40 cellular contexts compared by ENCODE assay signal in the genomic region with DNA sequence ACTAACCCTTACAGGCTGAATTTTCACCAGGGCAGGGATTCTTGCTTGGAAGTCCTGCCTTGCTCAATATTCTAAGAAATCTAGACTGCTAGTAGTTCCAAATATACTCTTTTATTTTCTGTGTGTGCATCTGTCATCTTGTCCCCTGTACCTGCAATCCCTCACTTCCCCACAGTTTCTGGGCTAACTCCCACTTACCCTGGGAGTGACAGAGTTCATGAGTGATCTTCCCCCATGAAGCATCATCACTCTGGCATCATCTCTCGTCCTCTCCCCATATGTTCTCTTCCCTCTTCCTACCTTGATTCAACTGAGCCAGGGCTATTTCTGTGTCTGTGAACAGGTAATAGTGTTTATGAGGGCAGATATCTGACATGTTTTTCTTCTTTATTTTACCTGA. TPM values are rescaled to one million over a fixed set of nuclear protein-coding genes. Genes with fewer than 3 reads are reported as not detected.
"Had no signal": no experiment of that assay in that cellular context is flagged by ENCODE, and none has a peak within 500 bp of the region (broad histone marks: within the 10 kb centered on the region; RNA-seq: fewer than 3 reads in every experiment).

No MANE protein-coding gene starts in this region.

- H3K36me3 ChIP-seq: adrenal gland, brain microvascular endothelial cell, breast epithelium, cardiac muscle cell had no signal

- H3K4me3 ChIP-seq: adrenal gland, ascending aorta, body of pancreas, breast epithelium, cardiac muscle cell had no signal

- H3K4me1 Mint-ChIP-seq: activated naive CD4-positive, alpha-beta T cell treated with anti-CD3 and anti-CD28 coated beads, Interleukin-2, amount 10 ng/mL, durations not matched to agents 7 days and 5 days; activated naive CD4-positive, alpha-beta T cell treated with anti-CD3 and anti-CD28 coated beads, Interleukin-2, amount 50 U/mL, for 24 hours; activated naive CD8-positive, alpha-beta T cell treated with anti-CD3 and anti-CD28 coated beads for 36 hours; activated naive CD8-positive, alpha-beta T cell treated with anti-CD3 and anti-CD28 coated beads, Interleukin-2, amount 10 ng/mL, durations not matched to agents 7 days and 5 days; activated naive CD8-positive, alpha-beta T cell treated with anti-CD3 and anti-CD28 coated beads, Interleukin-2, amount 50 U/mL, for 24 hours; activated T-helper 17 cell treated with anti-CD3 and anti-CD28 coated beads, Interleukin-2, amount 50 U/mL, for 72 hours; brain; central memory CD8-positive, alpha-beta T cell had no signal

- FAIRE-seq: astrocyte, bronchial epithelial cell had no signal

- H3K27ac Mint-ChIP-seq: activated naive CD4-positive, alpha-beta T cell treated with anti-CD3 and anti-CD28 coated beads for 36 hours; activated naive CD4-positive, alpha-beta T cell treated with anti-CD3 and anti-CD28 coated beads, Interleukin-2, amount 10 ng/mL, durations not matched to agents 7 days and 5 days; activated naive CD4-positive, alpha-beta T cell treated with anti-CD3 and anti-CD28 coated beads, Interleukin-2, amount 50 U/mL, for 24 hours; activated naive CD4-positive, alpha-beta T cell treated with anti-CD3 and anti-CD28 coated beads, Interleukin-2, amount 50 U/mL, for 72 hours; activated naive CD8-positive, alpha-beta T cell; activated naive CD8-positive, alpha-beta T cell treated with anti-CD3 and anti-CD28 coated beads for 36 hours; activated naive CD8-positive, alpha-beta T cell treated with anti-CD3 and anti-CD28 coated beads, Interleukin-2, amount 10 ng/mL, durations not matched to agents 7 days and 5 days; activated naive CD8-positive, alpha-beta T cell treated with anti-CD3 and anti-CD28 coated beads, Interleukin-2, amount 50 U/mL, for 24 hours; activated T-cell treated with anti-CD3 and anti-CD28 coated beads, Interleukin-2, amount 50 U/mL, for 24 hours; activated T-cell treated with anti-CD3 and anti-CD28 coated beads, Interleukin-2, amount 50 U/mL, for 72 hours; activated T-helper 1 cell treated with anti-CD3 and anti-CD28 coated beads, Interleukin-12 subunit alpha, Interleukin-12 subunit beta, Interleukin-2, Interleukin-4 antibody, amounts not matched to agents 30 ng/mL and 10 ng/mL and 1 ng/mL, durations not matched to agents 14 hours and 24 hours and 36 hours; activated T-helper 17 cell treated with anti-CD3 and anti-CD28 coated beads, Interleukin-2, amount 50 U/mL, for 72 hours; activated T-helper 2 cell treated with anti-CD3 and anti-CD28 coated beads, Interferon-gamma antibody, Interleukin-2, Interleukin-4, amounts not matched to agents 10 μg/mL and 5 μg/mL and 100 μg/mL, durations not matched to agents 14 hours and 24 hours and 36 hours; brain had no signal

- H3K9me3 ChIP-seq: adrenal gland, body of pancreas, breast epithelium had no signal

- DNase-seq: activated effector memory CD4-positive, alpha-beta T cell treated with anti-CD3 and anti-CD28 coated beads, Interleukin-2, amount 50 U/mL, for 16 hours; activated effector memory CD4-positive, alpha-beta T cell treated with Interleukin-2 at 50 U/mL for 16 hours; activated gamma-delta T cell; activated gamma-delta T cell treated with Interleukin-2 at 50 U/mL for 16 hours; activated naive CD4-positive, alpha-beta T cell; activated naive CD4-positive, alpha-beta T cell treated with anti-CD3 and anti-CD28 coated beads for 36 hours; activated naive CD4-positive, alpha-beta T cell treated with anti-CD3 and anti-CD28 coated beads, Interleukin-2, amount 10 ng/mL, durations not matched to agents 7 days and 5 days; activated naive CD4-positive, alpha-beta T cell treated with anti-CD3 and anti-CD28 coated beads, Interleukin-2, amount 50 U/mL, for 16 hours; activated naive CD4-positive, alpha-beta T cell treated with Interleukin-2 at 50 U/mL for 16 hours; activated naive CD8-positive, alpha-beta T cell treated with anti-CD3 and anti-CD28 coated beads for 36 hours; activated naive CD8-positive, alpha-beta T cell treated with anti-CD3 and anti-CD28 coated beads, Interleukin-2, amount 10 ng/mL, durations not matched to agents 7 days and 5 days; activated naive CD8-positive, alpha-beta T cell treated with anti-CD3 and anti-CD28 coated beads, Interleukin-2, amount 50 U/mL, for 24 hours; activated T-cell treated with anti-CD3 and anti-CD28 coated beads, Interleukin-2, amount 50 U/mL, for 1 hour; activated T-cell treated with anti-CD3 and anti-CD28 coated beads, Interleukin-2, amount 50 U/mL, for 24 hours; activated T-cell treated with anti-CD3 and anti-CD28 coated beads, Interleukin-2, amount 50 U/mL, for 4 hours; activated T-cell treated with anti-CD3 and anti-CD28 coated beads, Interleukin-2, amount 50 U/mL, for 48 hours; activated T-cell treated with anti-CD3 and anti-CD28 coated beads, Interleukin-2, amount 50 U/mL, for 72 hours; adrenal gland; amniotic stem cell; amygdala; anterior cingulate cortex; aorta; body of pancreas; brain microvascular endothelial cell; caudate nucleus; central memory CD4-positive, alpha-beta T cell; cerebellar nuclear complex had no signal

- H3K27ac ChIP-seq: adrenal gland, ascending aorta, body of pancreas, brain microvascular endothelial cell, breast epithelium, cardiac muscle cell had no signal

- H3K4me3 Mint-ChIP-seq: activated naive CD4-positive, alpha-beta T cell treated with anti-CD3 and anti-CD28 coated beads for 36 hours; activated naive CD4-positive, alpha-beta T cell treated with anti-CD3 and anti-CD28 coated beads, Interleukin-2, amount 10 ng/mL, durations not matched to agents 7 days and 5 days; activated naive CD4-positive, alpha-beta T cell treated with anti-CD3 and anti-CD28 coated beads, Interleukin-2, amount 50 U/mL, for 24 hours; activated naive CD8-positive, alpha-beta T cell; activated naive CD8-positive, alpha-beta T cell treated with anti-CD3 and anti-CD28 coated beads for 36 hours; activated naive CD8-positive, alpha-beta T cell treated with anti-CD3 and anti-CD28 coated beads, Interleukin-2, amount 10 ng/mL, durations not matched to agents 7 days and 5 days; activated naive CD8-positive, alpha-beta T cell treated with anti-CD3 and anti-CD28 coated beads, Interleukin-2, amount 50 U/mL, for 24 hours; activated T-cell treated with anti-CD3 and anti-CD28 coated beads, Interleukin-2, amount 50 U/mL, for 24 hours; activated T-cell treated with anti-CD3 and anti-CD28 coated beads, Interleukin-2, amount 50 U/mL, for 4 hours; activated T-cell treated with anti-CD3 and anti-CD28 coated beads, Interleukin-2, amount 50 U/mL, for 72 hours; activated T-helper 1 cell treated with anti-CD3 and anti-CD28 coated beads, Interleukin-12 subunit alpha, Interleukin-12 subunit beta, Interleukin-2, Interleukin-4 antibody, amounts not matched to agents 30 ng/mL and 10 ng/mL and 1 ng/mL, durations not matched to agents 14 hours and 24 hours and 36 hours; activated T-helper 17 cell treated with anti-CD3 and anti-CD28 coated beads, Interleukin-2, amount 50 U/mL, for 72 hours; brain; central memory CD8-positive, alpha-beta T cell had no signal

- H3K4me1 ChIP-seq: adrenal gland, ascending aorta, body of pancreas, breast epithelium had no signal

- H3K27me3 Mint-ChIP-seq: activated naive CD4-positive, alpha-beta T cell treated with anti-CD3 and anti-CD28 coated beads, Interleukin-2, amount 10 ng/mL, durations not matched to agents 7 days and 5 days; activated naive CD4-positive, alpha-beta T cell treated with anti-CD3 and anti-CD28 coated beads, Interleukin-2, amount 50 U/mL, for 24 hours; activated naive CD8-positive, alpha-beta T cell; activated naive CD8-positive, alpha-beta T cell treated with anti-CD3 and anti-CD28 coated beads for 36 hours; activated naive CD8-positive, alpha-beta T cell treated with anti-CD3 and anti-CD28 coated beads, Interleukin-2, amount 10 ng/mL, durations not matched to agents 7 days and 5 days; activated T-cell treated with anti-CD3 and anti-CD28 coated beads, Interleukin-2, amount 50 U/mL, for 24 hours; activated T-helper 17 cell treated with anti-CD3 and anti-CD28 coated beads, Interleukin-2, amount 50 U/mL, for 72 hours; brain; central memory CD8-positive, alpha-beta T cell had no signal

- H3K9me3 Mint-ChIP-seq: activated naive CD8-positive, alpha-beta T cell treated with anti-CD3 and anti-CD28 coated beads, Interleukin-2, amount 10 ng/mL, durations not matched to agents 7 days and 5 days; activated naive CD8-positive, alpha-beta T cell treated with anti-CD3 and anti-CD28 coated beads, Interleukin-2, amount 50 U/mL, for 24 hours; activated T-cell treated with anti-CD3 and anti-CD28 coated beads, Interleukin-2, amount 50 U/mL, for 24 hours; activated T-helper 1 cell treated with anti-CD3 and anti-CD28 coated beads, Interleukin-12 subunit alpha, Interleukin-12 subunit beta, Interleukin-2, Interleukin-4 antibody, amounts not matched to agents 30 ng/mL and 10 ng/mL and 1 ng/mL, durations not matched to agents 14 hours and 24 hours and 36 hours; activated T-helper 2 cell treated with anti-CD3 and anti-CD28 coated beads, Interferon-gamma antibody, Interleukin-2, Interleukin-4, amounts not matched to agents 10 μg/mL and 5 μg/mL and 100 μg/mL, durations not matched to agents 14 hours and 24 hours and 36 hours had no signal

- ATAC-seq: activated naive CD4-positive, alpha-beta T cell treated with anti-CD3 and anti-CD28 coated beads, Interleukin-2, amount 50 U/mL, for 72 hours; activated naive CD8-positive, alpha-beta T cell treated with anti-CD3 and anti-CD28 coated beads, Interleukin-2, amount 50 U/mL, for 24 hours; activated T-cell treated with anti-CD3 and anti-CD28 coated beads, Interleukin-2, amount 50 U/mL, for 4 hours; activated T-cell treated with anti-CD3 and anti-CD28 coated beads, Interleukin-2, amount 50 U/mL, for 72 hours; activated T-helper 17 cell treated with anti-CD3 and anti-CD28 coated beads, Interleukin-2, amount 50 U/mL, for 72 hours; body of pancreas had no signal

- H3K36me3 Mint-ChIP-seq: activated naive CD4-positive, alpha-beta T cell treated with anti-CD3 and anti-CD28 coated beads, Interleukin-2, amount 10 ng/mL, durations not matched to agents 7 days and 5 days; activated naive CD4-positive, alpha-beta T cell treated with anti-CD3 and anti-CD28 coated beads, Interleukin-2, amount 50 U/mL, for 24 hours; activated naive CD8-positive, alpha-beta T cell; activated naive CD8-positive, alpha-beta T cell treated with anti-CD3 and anti-CD28 coated beads for 36 hours; activated naive CD8-positive, alpha-beta T cell treated with anti-CD3 and anti-CD28 coated beads, Interleukin-2, amount 10 ng/mL, durations not matched to agents 7 days and 5 days; brain had no signal

- H3K27me3 ChIP-seq: adrenal gland, ascending aorta, body of pancreas, brain microvascular endothelial cell, breast epithelium, cardiac muscle cell had no signal

RNA-seq across cellular contexts. Expression of a gene that starts 35.8 kb away (rescaled TPM):
- total RNA-seq: activated naive CD4-positive, alpha-beta T cell treated with anti-CD3 and anti-CD28 coated beads for 36 hours; activated naive CD4-positive, alpha-beta T cell treated with anti-CD3 and anti-CD28 coated beads, Interleukin-2, amount 50 U/mL, for 72 hours; activated naive CD8-positive, alpha-beta T cell treated with anti-CD3 and anti-CD28 coated beads for 36 hours; activated T-cell treated with anti-CD3 and anti-CD28 coated beads, Interleukin-2, amount 50 U/mL, for 4 hours; activated T-cell treated with anti-CD3 and anti-CD28 coated beads, Interleukin-2, amount 50 U/mL, for 72 hours; activated T-helper 1 cell treated with anti-CD3 and anti-CD28 coated beads, Interleukin-12 subunit alpha, Interleukin-12 subunit beta, Interleukin-2, Interleukin-4 antibody, amounts not matched to agents 30 ng/mL and 10 ng/mL and 1 ng/mL, durations not matched to agents 14 hours and 24 hours and 36 hours; activated T-helper 17 cell treated with anti-CD3 and anti-CD28 coated beads, Interleukin-2, amount 50 U/mL, for 72 hours; activated T-helper 2 cell treated with anti-CD3 and anti-CD28 coated beads, Interferon-gamma antibody, Interleukin-2, Interleukin-4, amounts not matched to agents 10 μg/mL and 5 μg/mL and 100 μg/mL, durations not matched to agents 14 hours and 24 hours and 36 hours had no signal
